In the genomic region with DNA sequence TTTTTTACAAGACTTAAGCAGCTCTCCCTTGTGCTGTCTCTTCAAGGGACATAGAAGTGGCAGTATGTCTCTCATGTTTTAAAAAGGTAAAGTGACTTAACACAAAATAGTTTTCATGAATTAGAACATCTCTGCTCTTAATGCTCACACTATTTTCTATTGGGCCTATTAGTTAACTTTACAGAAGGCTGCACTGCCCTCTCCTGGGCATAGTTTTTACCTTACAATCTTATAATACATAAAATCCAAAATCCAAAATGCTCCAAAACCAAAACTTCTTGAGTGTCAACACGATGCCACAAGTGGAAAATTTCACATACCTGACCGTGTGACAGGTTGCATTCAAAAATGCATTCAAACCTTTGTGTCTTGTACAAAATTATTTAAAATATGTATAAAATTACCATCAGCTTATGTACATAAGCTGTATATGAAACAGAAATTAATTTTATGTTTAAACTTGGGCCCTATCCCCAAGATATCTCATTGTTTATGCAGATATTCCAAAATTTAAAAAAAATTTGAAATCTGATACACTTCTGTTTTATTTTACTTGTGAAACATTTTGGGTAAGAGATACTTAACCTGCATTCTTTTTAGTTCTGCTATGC, we compare ENCODE assay signal across 8 cellular contexts. TPM values are rescaled to one million over a fixed set of nuclear protein-coding genes. Genes with fewer than 3 reads are reported as not detected.
DNase-seq lines count a peak whose midpoint lies in the region; ATAC-seq and TF ChIP-seq lines count a peak whose summit lies in the region.

No MANE protein-coding gene starts in this region.

- in situ Hi-C loops in KBM-7 (cut with MboI; ENCODE audit: low pct_unique_long_range_greater_than_20kb, low sequenced_read_pairs): no loop called here
- in situ Hi-C loops in astrocyte of the spinal cord (cut with HindIII; ENCODE audit: low sequenced_read_pairs): no loop called here

- H3K9ac ChIP-seq in SU-DHL-6 (ENCODE audit: low read length): no peak overlapping the region

- H3K27ac ChIP-seq in SU-DHL-6 (ENCODE audit: low read depth, low read length): no peak overlapping the region

- no peaks in the 10 kb centered on the region for H4K20me1 ChIP-seq in SU-DHL-6 (ENCODE audit: low read depth, low read length)

- TF ChIP-seq CTCF in SU-DHL-6 (IDR thresholded peaks at IDR 0.05; ENCODE audit: insufficient read depth, low read length, poor library complexity, severe bottlenecking) (peak; percentile 43), astrocyte of the spinal cord (IDR thresholded peaks at IDR 0.05; ENCODE audit: low read depth, low read length) (peak; percentile 43), kidney epithelial cell (IDR thresholded peaks at IDR 0.05; ENCODE audit: insufficient read depth, low read length, poor library complexity, severe bottlenecking) (peak; percentile 49)

- H3K4me2 ChIP-seq in SU-DHL-6 (ENCODE audit: low read depth, low read length, poor library complexity, severe bottlenecking): no peak overlapping the region

- H3K79me2 ChIP-seq in SU-DHL-6 (ENCODE audit: insufficient read depth, low read length): peaks cover 19% of the 10 kb centered on the region

- H3K4me3 ChIP-seq in SU-DHL-6 (ENCODE audit: insufficient read depth, low read length, poor library complexity, severe bottlenecking) (no peak overlapping the region), astrocyte of the spinal cord (ENCODE audit: low read depth, low read length) (no peak overlapping the region), kidney epithelial cell (ENCODE audit: low read depth, low read length) (no peak overlapping the region)

- H3K36me3 ChIP-seq in SU-DHL-6 (ENCODE audit: low read length) (no peaks in the 10 kb centered on the region), kidney epithelial cell (ENCODE audit: control insufficient read depth, insufficient read depth, low read length) (no peaks in the 10 kb centered on the region)

- DNase-seq in AML-193 (lab: John Stamatoyannopoulos, UW) (peak; percentile 60 to 68), KBM-7 (peak; percentile 76), astrocyte of the spinal cord (ENCODE audit: low read depth, low spot score) (peak; percentile 71), kidney epithelial cell (ENCODE audit: low read depth) (no peak), NCI-H2227 treated with DMSO at 0.1 percent for 48 hours (lab: John Stamatoyannopoulos, UW) (no peak)
- peak; percentile 54 for DNase-seq in stimulated activated CD8-positive, alpha-beta memory T cell treated with anti-CD3 and anti-CD28 coated beads, Interleukin-12 subunit alpha, Interleukin-12 subunit beta, amount 100 ng/mL, for 1 hour (ENCODE audit: low read depth)

- H3F3A ChIP-seq in SU-DHL-6 (ENCODE audit: insufficient read depth): no peaks in the 10 kb centered on the region; the same call in 1 of the 2 replicates

- no peaks in the 10 kb centered on the region for H3K9me3 ChIP-seq in SU-DHL-6 (ENCODE audit: insufficient read depth, low read length)

- no peak overlapping the region for H2AFZ ChIP-seq in SU-DHL-6 (ENCODE audit: low read depth, low read length, severe bottlenecking)

- ATAC-seq in GM18858 (IDR thresholded peaks at IDR 0.05; ENCODE audit: unreplicated experiment): peak; percentile 57

- H3K9me2 ChIP-seq in SU-DHL-6 (replicated peaks; ENCODE audit: insufficient read depth, low read length): no peaks in the 10 kb centered on the region

- H3K27me3 ChIP-seq in SU-DHL-6 (ENCODE audit: low read length): no peaks in the 10 kb centered on the region
- no peaks in the 10 kb centered on the region for H3K27me3 ChIP-seq in kidney epithelial cell (ENCODE audit: control insufficient read depth, insufficient read depth, low read length)

RNA-seq across cellular contexts. Expression of a gene that starts 25.8 kb away (rescaled TPM):
- 269 and 282 TPM in 2 replicates for total RNA-seq in kidney epithelial cell

Comparison
In these comparisons a context has a peak if more than half of its experiments do, and no peak if none do; other contexts are left out.
1. DNase-seq: peak in AML-193 (2 of 2), KBM-7 (single experiment), astrocyte of the spinal cord (single experiment) and stimulated activated CD8-positive, alpha-beta memory T cell treated with anti-CD3 and anti-CD28 coated beads, Interleukin-12 subunit alpha, Interleukin-12 subunit beta, amount 100 ng/mL, for 1 hour (single experiment); none in kidney epithelial cell (single experiment) and NCI-H2227 treated with DMSO at 0.1 percent for 48 hours (single experiment).
2. Peak in every context shown above with its lines, with median percentiles within 50 percentile points of each other: CTCF ChIP-seq.